8 cellular contexts compared by ENCODE assay signal in genomic region chr6:142926177-142926493, GRCh38. TPM values are rescaled to one million over a fixed set of nuclear protein-coding genes. Genes with fewer than 3 reads are reported as not detected.
DNase-seq lines count a peak whose midpoint lies in the region; ATAC-seq and TF ChIP-seq lines count a peak whose summit lies in the region.

No MANE protein-coding gene starts in this region.

- H3K4me1 Mint-ChIP-seq in dendritic cell treated with granulocyte-macrophage colony-stimulating factor and Interleukin-4, amounts not matched to agents 40 ng/mL and 50 ng/mL, for 4 days (ENCODE audit: low read depth): no peaks in the 10 kb centered on the region
- H3K4me1 Mint-ChIP-seq in natural killer cell: peaks cover 31 to 33% of the 10 kb centered on the region in 2 donors

- intact Hi-C loops in dendritic cell treated with granulocyte-macrophage colony-stimulating factor and Interleukin-4, amounts not matched to agents 40 ng/mL and 50 ng/mL, for 4 days (cut with micrococcal nuclease): no loop called here
- intact Hi-C loops in natural killer cell (cut with micrococcal nuclease): loop anchor here (1.0 kb wide), 1 partner anchor 11 kb away; no protein-coding TSS in a partner anchor

- H3K4me3 ChIP-seq in AG09309 (ENCODE audit: control insufficient read depth, low read depth, low read length): peak overlapping the region; percentile 69
- H3K4me3 ChIP-seq in Jurkat, Clone E6-1 (ENCODE audit: low read length): peak overlapping the region; percentile 81

- no peaks in the 10 kb centered on the region for H3K36me3 Mint-ChIP-seq in dendritic cell treated with granulocyte-macrophage colony-stimulating factor and Interleukin-4, amounts not matched to agents 40 ng/mL and 50 ng/mL, for 4 days (ENCODE audit: low read depth)
- no peaks in the 10 kb centered on the region for H3K36me3 Mint-ChIP-seq in natural killer cell

- H3K9me3 Mint-ChIP-seq in dendritic cell treated with granulocyte-macrophage colony-stimulating factor and Interleukin-4, amounts not matched to agents 40 ng/mL and 50 ng/mL, for 4 days: no peaks in the 10 kb centered on the region
- no peaks in the 10 kb centered on the region for H3K9me3 Mint-ChIP-seq in natural killer cell

- no peak for TF ChIP-seq CTCF in AG09309 (IDR thresholded peaks at IDR 0.05; ENCODE audit: control insufficient read depth, insufficient read depth, low read depth, low read length, missing control alignments)
- no peak for TF ChIP-seq CTCF in natural killer cell (IDR thresholded peaks at IDR 0.05)

- peaks cover 22% of the 10 kb centered on the region for H3K27me3 Mint-ChIP-seq in dendritic cell treated with granulocyte-macrophage colony-stimulating factor and Interleukin-4, amounts not matched to agents 40 ng/mL and 50 ng/mL, for 4 days
- H3K27me3 Mint-ChIP-seq in natural killer cell (ENCODE audit: low read depth in 2 of 2): no peaks in the 10 kb centered on the region

- DNase-seq in AG09309 (ENCODE audit: low read depth) (no peak), natural killer cell (no peak), SIG-M5 (lab: John Stamatoyannopoulos, UW) (no peak), iPS-NIHi11 (ENCODE audit: low spot score) (no peak)
- no peak for DNase-seq in Jurkat, Clone E6-1 (ENCODE audit: low read depth, low spot score)

- peak overlapping the region; percentile 79 for H3K4me3 Mint-ChIP-seq in dendritic cell treated with granulocyte-macrophage colony-stimulating factor and Interleukin-4, amounts not matched to agents 40 ng/mL and 50 ng/mL, for 4 days
- peak overlapping the region; percentile 95 for H3K4me3 Mint-ChIP-seq in natural killer cell

- ATAC-seq in natural killer cell (no peak), GM21381 (IDR thresholded peaks at IDR 0.05; ENCODE audit: unreplicated experiment) (no peak), GM18520 (IDR thresholded peaks at IDR 0.05; ENCODE audit: unreplicated experiment) (no peak)

- H3K27ac Mint-ChIP-seq in dendritic cell treated with granulocyte-macrophage colony-stimulating factor and Interleukin-4, amounts not matched to agents 40 ng/mL and 50 ng/mL, for 4 days: peak overlapping the region; percentile 27
- peak overlapping the region; percentile 94 to 95 for H3K27ac Mint-ChIP-seq in natural killer cell

RNA-seq across cellular contexts. Expression of gene HIVEP2, which starts 18.8 kb away (rescaled TPM):
- polyA plus RNA-seq in Jurkat, Clone E6-1 (2012; ENCODE audit: insufficient read depth, insufficient read length): 10.4 TPM
- 10 to 100 TPM; 14.6 to 21.6 (median 18.7) TPM for total RNA-seq in natural killer cell
